19 cellular contexts compared by ENCODE assay signal in the genomic region with DNA sequence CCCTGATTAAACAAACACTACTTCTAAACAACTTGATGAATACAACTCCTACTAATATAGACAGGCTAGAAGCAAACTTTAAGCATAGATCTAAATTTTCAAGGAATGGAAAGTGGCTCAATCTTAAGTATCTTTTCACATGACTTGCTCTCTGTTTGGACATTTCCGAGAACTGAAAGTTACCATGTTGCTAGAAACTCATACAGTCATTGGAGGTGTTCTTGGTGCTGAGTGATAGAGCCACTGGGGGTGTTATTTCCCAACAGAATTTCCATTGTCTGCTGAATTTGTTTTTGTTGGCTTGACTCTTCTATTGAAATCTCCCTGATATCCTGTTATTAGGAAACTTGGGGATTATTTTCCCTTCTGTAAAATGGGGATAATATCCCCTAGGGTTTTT.
DNase-seq lines count a peak whose midpoint lies in the region; ATAC-seq, FAIRE-seq and TF ChIP-seq lines count a peak whose summit lies in the region.
"Had no signal": no experiment of that assay in that cellular context is flagged by ENCODE, and none has a peak within 500 bp of the region (broad histone marks: within the 10 kb centered on the region; RNA-seq: fewer than 3 reads in every experiment).

No MANE protein-coding gene starts in this region.

- H3K9ac ChIP-seq in GM23248 (no peak overlapping the region), astrocyte (ENCODE audit: low read length) (no peak overlapping the region)

- H3K27ac Mint-ChIP-seq in astrocyte (ENCODE audit: unreplicated experiment): no peak overlapping the region
- H3K27ac Mint-ChIP-seq in naive thymus-derived CD4-positive, alpha-beta T cell: no peak overlapping the region
- H3K27ac Mint-ChIP-seq: CD14-positive monocyte; CD8-positive, alpha-beta T cell; GM23338 had no signal

- peak overlapping the region; percentile 71; the same call in 1 of the 2 replicates for H3K27ac ChIP-seq in GM23248
- H3K27ac ChIP-seq in astrocyte (ENCODE audit: low read depth, low read length): no peak overlapping the region
- H3K27ac ChIP-seq in spleen: peak overlapping the region in 7 of 8 donors; percentile 6 to 70 (median 54)
- H3K27ac ChIP-seq in naive thymus-derived CD4-positive, alpha-beta T cell (ENCODE audit: low read depth, low read length): no peak overlapping the region
- H3K27ac ChIP-seq: 22Rv1 had no signal

- no peak for DNase-seq in GM23248
- DNase-seq in astrocyte (ENCODE audit: low read depth): no peak
- DNase-seq in fibroblast of pulmonary artery (ENCODE audit: low read depth): peak; percentile 74
- no peak for DNase-seq in spleen
- DNase-seq in GM03348 (ENCODE audit: low spot score): no peak
- no peak for DNase-seq in naive thymus-derived CD4-positive, alpha-beta T cell
- DNase-seq: CD8-positive, alpha-beta T cell; COR-L47; DMS153; DMS79 treated with DMSO at 0.1 percent for 48 hours; EL; H7 had no signal

- 89 to 100% methylated on average over 1 of the region's 1 CpG for WGBS in GM23248 (ENCODE audit: low coverage in 1 of 2, low lambda C conversion rate in 2 of 2, missing lambda C conversion rate in 2 of 2), 2 experiments
- 89 to 94% (median 93%) methylated on average over 1 of the region's 1 CpG for WGBS in spleen, 5 donors

- H3K4me3 ChIP-seq in GM23248: no peak overlapping the region
- no peak overlapping the region for H3K4me3 ChIP-seq in astrocyte (ENCODE audit: insufficient read depth, low read depth, low read length)
- H3K4me3 ChIP-seq in fibroblast of pulmonary artery (replicated peaks; ENCODE audit: low read depth, low read length): no peak overlapping the region
- H3K4me3 ChIP-seq in spleen: no peak overlapping the region
- H3K4me3 ChIP-seq in naive thymus-derived CD4-positive, alpha-beta T cell (ENCODE audit: low read length): no peak overlapping the region
- H3K4me3 ChIP-seq: GM23338 had no signal

- ATAC-seq in GM18873 (IDR thresholded peaks at IDR 0.05; ENCODE audit: low FRiP score, unreplicated experiment): no peak
- ATAC-seq in naive thymus-derived CD4-positive, alpha-beta T cell: no peak
- ATAC-seq: CD8-positive, alpha-beta T cell; GM23338 had no signal

- no peaks in the 10 kb centered on the region for H3K27me3 Mint-ChIP-seq in astrocyte (ENCODE audit: low read depth, unreplicated experiment)
- peaks cover 13 to 36% (median 32%) of the 10 kb centered on the region in 5 donors for H3K27me3 Mint-ChIP-seq in naive thymus-derived CD4-positive, alpha-beta T cell

- POLR2A ChIA-PET in naive thymus-derived CD4-positive, alpha-beta T cell (lab: Charles Lee): no interaction called here

- H3K4me2 ChIP-seq in GM23248 (ENCODE audit: unreplicated experiment) (no peak overlapping the region), astrocyte (ENCODE audit: low read length) (no peak overlapping the region)
- H3K4me2 ChIP-seq: GM23338 had no signal

- H3K36me3 Mint-ChIP-seq in astrocyte (ENCODE audit: low read depth, unreplicated experiment): no peaks in the 10 kb centered on the region
- peaks cover 0 to 7% (median 0%) of the 10 kb centered on the region in 5 donors for H3K36me3 Mint-ChIP-seq in naive thymus-derived CD4-positive, alpha-beta T cell
- H3K36me3 Mint-ChIP-seq: CD14-positive monocyte; CD8-positive, alpha-beta T cell had no signal

- intact Hi-C loops in spleen (cut with DNase I; ENCODE audit: low total_unique reads): no loop called here
- intact Hi-C loops in naive thymus-derived CD4-positive, alpha-beta T cell (cut with micrococcal nuclease): no loop called here

- FAIRE-seq in astrocyte (lab: Jason Lieb, UNC): peak; percentile 66
- FAIRE-seq: D721Med, G401.6, GM12892 had no signal

- H3K36me3 ChIP-seq in GM23248 (ENCODE audit: low read depth) (no peaks in the 10 kb centered on the region), astrocyte (ENCODE audit: insufficient read depth, low read length) (no peaks in the 10 kb centered on the region), spleen (no peaks in the 10 kb centered on the region)
- no peaks in the 10 kb centered on the region for H3K36me3 ChIP-seq in naive thymus-derived CD4-positive, alpha-beta T cell (ENCODE audit: control insufficient read depth in 2 of 3, insufficient read depth in 3 of 3, low read length in 3 of 3)

- CTCF ChIA-PET in naive thymus-derived CD4-positive, alpha-beta T cell (lab: Charles Lee): interaction anchor here (0.6 kb wide), 1 partner anchor 347 kb away, joined by 6 read pairs; no protein-coding TSS in a partner anchor

- H3K9me3 ChIP-seq in GM23248 (ENCODE audit: low read depth): no peaks in the 10 kb centered on the region
- H3K9me3 ChIP-seq in astrocyte (ENCODE audit: insufficient read depth, low read depth, low read length): no peaks in the 10 kb centered on the region
- peaks cover 0 to 19% (median 6%) of the 10 kb centered on the region in 8 donors for H3K9me3 ChIP-seq in spleen
- H3K9me3 ChIP-seq in naive thymus-derived CD4-positive, alpha-beta T cell (ENCODE audit: control insufficient read depth in 2 of 3, low read length in 3 of 3): no peaks in the 10 kb centered on the region

- TF ChIP-seq CTCF in astrocyte (IDR thresholded peaks at IDR 0.05; ENCODE audit: insufficient read depth, low read depth, low read length): no peak
- no peak for TF ChIP-seq CTCF in fibroblast of pulmonary artery (IDR thresholded peaks at IDR 0.05; ENCODE audit: low read length, missing control alignments)
- no peak for TF ChIP-seq CTCF in spleen (IDR thresholded peaks at IDR 0.05 in 8 of 11, conservative IDR thresholded peaks at IDR 0.05 in 3 of 11)

- in situ Hi-C loops in GM23248 (cut with MboI): no loop called here

- H3F3A ChIP-seq in GM23248 (ENCODE audit: insufficient read depth): peaks cover 43% of the 10 kb centered on the region

- H3K4me3 Mint-ChIP-seq in astrocyte (ENCODE audit: unreplicated experiment): no peak overlapping the region
- no peak overlapping the region for H3K4me3 Mint-ChIP-seq in naive thymus-derived CD4-positive, alpha-beta T cell
- H3K4me3 Mint-ChIP-seq: CD14-positive monocyte; CD8-positive, alpha-beta T cell; GM23338 had no signal

- TF ChIP-seq POLR2A in spleen (IDR thresholded peaks at IDR 0.05): no peak

- H3K4me1 Mint-ChIP-seq in astrocyte (ENCODE audit: low read depth, unreplicated experiment): peaks cover 8% of the 10 kb centered on the region
- no peaks in the 10 kb centered on the region for H3K4me1 Mint-ChIP-seq in naive thymus-derived CD4-positive, alpha-beta T cell
- H3K4me1 Mint-ChIP-seq: CD14-positive monocyte had no signal

- peaks cover 27% of the 10 kb centered on the region for H3K4me1 ChIP-seq in GM23248 (ENCODE audit: insufficient read depth)
- H3K4me1 ChIP-seq in astrocyte (ENCODE audit: insufficient read depth, low read length): peaks cover 9% of the 10 kb centered on the region
- H3K4me1 ChIP-seq in spleen: peaks cover 0 to 29% (median 4%) of the 10 kb centered on the region in 6 donors
- no peaks in the 10 kb centered on the region for H3K4me1 ChIP-seq in naive thymus-derived CD4-positive, alpha-beta T cell (ENCODE audit: control insufficient read depth in 2 of 2, insufficient read depth in 2 of 2, low read length in 2 of 2)

- H3K9me2 ChIP-seq in GM23248 (ENCODE audit: insufficient read depth): no peaks in the 10 kb centered on the region

- H3K9me3 Mint-ChIP-seq in astrocyte (ENCODE audit: unreplicated experiment): no peaks in the 10 kb centered on the region
- peaks cover 0 to 29% (median 8%) of the 10 kb centered on the region in 11 donors for H3K9me3 Mint-ChIP-seq in naive thymus-derived CD4-positive, alpha-beta T cell
- H3K9me3 Mint-ChIP-seq: CD8-positive, alpha-beta T cell had no signal

- H4K20me1 ChIP-seq in GM23248 (ENCODE audit: insufficient read depth) (no peaks in the 10 kb centered on the region), astrocyte (ENCODE audit: insufficient read depth, low read length) (no peaks in the 10 kb centered on the region)

- H3K79me2 ChIP-seq in GM23248 (ENCODE audit: insufficient read depth) (no peaks in the 10 kb centered on the region), astrocyte (ENCODE audit: insufficient read depth, low read length) (no peaks in the 10 kb centered on the region)

- no peak overlapping the region for H2AFZ ChIP-seq in GM23248
- H2AFZ ChIP-seq in astrocyte (ENCODE audit: low read depth, low read length): no peak overlapping the region
- H2AFZ ChIP-seq: GM23338 had no signal

- H3K27me3 ChIP-seq in GM23248 (replicated peaks; ENCODE audit: insufficient read depth): no peaks in the 10 kb centered on the region
- no peaks in the 10 kb centered on the region for H3K27me3 ChIP-seq in astrocyte (ENCODE audit: insufficient read depth, low read length)
- peaks cover 0 to 4% (median 0%) of the 10 kb centered on the region in 7 donors for H3K27me3 ChIP-seq in spleen (replicated peaks in 1 of 7)
- no peaks in the 10 kb centered on the region for H3K27me3 ChIP-seq in naive thymus-derived CD4-positive, alpha-beta T cell (ENCODE audit: control insufficient read depth in 2 of 2, insufficient read depth in 2 of 2, low read length in 2 of 2)

Comparison
In these comparisons a context has a peak if more than half of its experiments do, and no peak if none do; other contexts are left out.
1. H3K27ac ChIP-seq: peak in GM23248 (single experiment) and spleen (7 of 8); none in astrocyte (single experiment) and naive thymus-derived CD4-positive, alpha-beta T cell (single experiment).